In the genomic region with DNA sequence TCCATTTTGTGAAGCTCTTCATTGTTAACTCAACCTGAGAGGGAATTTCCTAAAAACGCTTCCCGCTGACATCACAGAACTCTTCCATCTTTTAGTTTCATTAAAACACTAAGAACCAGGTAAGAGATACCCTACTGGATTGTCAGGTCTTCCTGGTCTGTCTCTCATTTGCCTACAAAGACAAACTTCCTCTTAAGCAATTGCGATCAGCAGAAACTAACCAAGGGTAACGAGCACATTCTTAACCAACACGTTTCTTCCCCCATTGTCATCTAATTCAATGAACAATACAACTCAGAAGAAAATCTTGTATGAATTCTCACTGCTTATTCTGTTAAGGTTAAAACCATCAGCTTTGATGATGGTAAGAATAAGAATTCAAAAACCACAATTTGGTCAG, we compare ENCODE assay signal across 8 cellular contexts. TPM values are rescaled to one million over a fixed set of nuclear protein-coding genes. Genes with fewer than 3 reads are reported as not detected.
DNase-seq lines count a peak whose midpoint lies in the region; ATAC-seq and TF ChIP-seq lines count a peak whose summit lies in the region.

No MANE protein-coding gene starts in this region.

- H3K36me3 ChIP-seq in GM23338 (ENCODE audit: insufficient read depth) (no peaks in the 10 kb centered on the region), Karpas-422 (ENCODE audit: insufficient read depth, low read length) (peaks cover 5% of the 10 kb centered on the region; the same call in 1 of the 2 replicates)

- DNase-seq in GM23338 (ENCODE audit: low spot score) = peak; percentile 60
- peak; percentile 77 for DNase-seq in Karpas-422
- peak; percentile 49 for DNase-seq in germinal center (ENCODE audit: low spot score)
- no peak for DNase-seq in NCI-H1694 treated with DMSO at 0.1 percent for 48 hours (lab: John Stamatoyannopoulos, UW)
- DNase-seq in DMS53 treated with DMSO at 0.1 percent for 48 hours (lab: John Stamatoyannopoulos, UW; ENCODE audit: unreplicated experiment) = no peak
- DNase-seq in activated CD4-positive, alpha-beta T cell treated with anti-CD3 and anti-CD28 coated beads, Interleukin-2, amount 10 ng/mL, durations not matched to agents 24 days and 14 days = no peak
- DNase-seq in GM19238 (ENCODE audit: insufficient read length, low spot score) = no peak

- H3K9me3 ChIP-seq in Karpas-422 (ENCODE audit: low read length) = no peaks in the 10 kb centered on the region

- no peaks in the 10 kb centered on the region for H3F3A ChIP-seq in GM23338 (replicated peaks; ENCODE audit: low read depth)

- peaks cover 63% of the 10 kb centered on the region for H4K20me1 ChIP-seq in GM23338 (replicated peaks; ENCODE audit: insufficient read depth)
- H4K20me1 ChIP-seq in Karpas-422 (ENCODE audit: insufficient read depth, low read depth, low read length) = peaks cover 10% of the 10 kb centered on the region

- intact Hi-C loops in activated CD4-positive, alpha-beta T cell treated with anti-CD3 and anti-CD28 coated beads, Interleukin-2, amount 10 ng/mL, durations not matched to agents 24 days and 14 days (cut with micrococcal nuclease) = no loop called here

- peaks cover 10% of the 10 kb centered on the region; the same call in 2 of the 3 replicates for H3K36me3 Mint-ChIP-seq in GM23338 (ENCODE audit: low read depth)
- H3K36me3 Mint-ChIP-seq in activated CD4-positive, alpha-beta T cell treated with anti-CD3 and anti-CD28 coated beads, Interleukin-2, amount 10 ng/mL, durations not matched to agents 24 days and 14 days (ENCODE audit: low read depth) = peaks cover 21% of the 10 kb centered on the region

- H3K27ac Mint-ChIP-seq in GM23338 = peak overlapping the region; percentile 78
- no peak overlapping the region for H3K27ac Mint-ChIP-seq in activated CD4-positive, alpha-beta T cell treated with anti-CD3 and anti-CD28 coated beads, Interleukin-2, amount 10 ng/mL, durations not matched to agents 24 days and 14 days

- H3K9me2 ChIP-seq in GM23338 (ENCODE audit: insufficient read depth) = no peaks in the 10 kb centered on the region
- H3K9me2 ChIP-seq in Karpas-422 (replicated peaks; ENCODE audit: insufficient read depth, low read length) = no peaks in the 10 kb centered on the region

- H3K9me3 Mint-ChIP-seq in GM23338 = no peaks in the 10 kb centered on the region
- no peaks in the 10 kb centered on the region for H3K9me3 Mint-ChIP-seq in activated CD4-positive, alpha-beta T cell treated with anti-CD3 and anti-CD28 coated beads, Interleukin-2, amount 10 ng/mL, durations not matched to agents 24 days and 14 days

- peaks cover 78% of the 10 kb centered on the region for H3K4me1 Mint-ChIP-seq in GM23338
- peaks cover 51% of the 10 kb centered on the region for H3K4me1 Mint-ChIP-seq in activated CD4-positive, alpha-beta T cell treated with anti-CD3 and anti-CD28 coated beads, Interleukin-2, amount 10 ng/mL, durations not matched to agents 24 days and 14 days

- ATAC-seq in GM18505 (IDR thresholded peaks at IDR 0.05; ENCODE audit: unreplicated experiment) (peak; percentile 54), GM23338 (peak; percentile 15; the same call in 2 of the 3 replicates)

- H3K27ac ChIP-seq in GM23338 (ENCODE audit: low read depth) (peak overlapping the region; percentile 7; the same call in 1 of the 2 replicates), Karpas-422 (ENCODE audit: low read length) (peak overlapping the region; percentile 3)

- peaks cover 100% of the 10 kb centered on the region for H3K79me2 ChIP-seq in GM23338 (replicated peaks; ENCODE audit: insufficient read depth)
- H3K79me2 ChIP-seq in Karpas-422 (ENCODE audit: low read length) = peaks cover 98% of the 10 kb centered on the region

- peak overlapping the region; percentile 36; the same call in 2 of the 3 replicates for H3K4me3 Mint-ChIP-seq in GM23338
- no peak overlapping the region for H3K4me3 Mint-ChIP-seq in activated CD4-positive, alpha-beta T cell treated with anti-CD3 and anti-CD28 coated beads, Interleukin-2, amount 10 ng/mL, durations not matched to agents 24 days and 14 days

- H3K4me3 ChIP-seq in GM23338 (peak overlapping the region; percentile 5; the same call in 1 of the 2 replicates), Karpas-422 (ENCODE audit: low read length) (peak overlapping the region; percentile 9)

- no peak for TF ChIP-seq POLR2A in GM18505 (IDR thresholded peaks at IDR 0.05; ENCODE audit: borderline replicate concordance, extremely low read depth, insufficient read depth, insufficient read length)

- H3K4me1 ChIP-seq in GM23338 (ENCODE audit: insufficient read depth) = peaks cover 89% of the 10 kb centered on the region
- H3K4me1 ChIP-seq in Karpas-422 (ENCODE audit: low read length) = peaks cover 65% of the 10 kb centered on the region

- TF ChIP-seq CTCF in GM23338 (conservative IDR thresholded peaks at IDR 0.05; ENCODE audit: low read depth in 2 of 2) = no peak

- H2AFZ ChIP-seq in GM23338 (no peak overlapping the region), Karpas-422 (ENCODE audit: low read length) (no peak overlapping the region)

- no peaks in the 10 kb centered on the region for H3K27me3 Mint-ChIP-seq in GM23338 (ENCODE audit: insufficient read depth, low read depth, poor library complexity)
- H3K27me3 Mint-ChIP-seq in activated CD4-positive, alpha-beta T cell treated with anti-CD3 and anti-CD28 coated beads, Interleukin-2, amount 10 ng/mL, durations not matched to agents 24 days and 14 days = no peaks in the 10 kb centered on the region

- peak overlapping the region; percentile 51 for H3K4me2 ChIP-seq in GM23338
- peak overlapping the region; percentile 31 for H3K4me2 ChIP-seq in Karpas-422 (ENCODE audit: low read depth, low read length, poor library complexity, severe bottlenecking)

- peak overlapping the region; percentile 10; the same call in 1 of the 2 replicates for H3K9ac ChIP-seq in Karpas-422 (ENCODE audit: low read length)

- no peaks in the 10 kb centered on the region for H3K27me3 ChIP-seq in GM23338 (ENCODE audit: insufficient read depth)
- H3K27me3 ChIP-seq in Karpas-422 (ENCODE audit: low read length) = no peaks in the 10 kb centered on the region

TF ChIP-seq in GM23338, 12 proteins besides CTCF, POLR2A, EP300 and RAD21 (continues in another document):
- TF ChIP-seq CREB1 (CRISPR knock-in tag; IDR thresholded peaks at IDR 0.05; ENCODE audit: low read depth) (no peak), EZH2phosphoT487 (IDR thresholded peaks at IDR 0.05; ENCODE audit: unreplicated experiment) (no peak), NANOG (IDR thresholded peaks at IDR 0.05; ENCODE audit: borderline replicate concordance) (no peak), POLR2AphosphoS5 (IDR thresholded peaks at IDR 0.05; ENCODE audit: low read depth) (no peak), JUNB (IDR thresholded peaks at IDR 0.05; ENCODE audit: unreplicated experiment) (no peak), EZH2 (IDR thresholded peaks at IDR 0.05; ENCODE audit: low read depth, unreplicated experiment) (no peak)
- TF ChIP-seq, protein P1, sequence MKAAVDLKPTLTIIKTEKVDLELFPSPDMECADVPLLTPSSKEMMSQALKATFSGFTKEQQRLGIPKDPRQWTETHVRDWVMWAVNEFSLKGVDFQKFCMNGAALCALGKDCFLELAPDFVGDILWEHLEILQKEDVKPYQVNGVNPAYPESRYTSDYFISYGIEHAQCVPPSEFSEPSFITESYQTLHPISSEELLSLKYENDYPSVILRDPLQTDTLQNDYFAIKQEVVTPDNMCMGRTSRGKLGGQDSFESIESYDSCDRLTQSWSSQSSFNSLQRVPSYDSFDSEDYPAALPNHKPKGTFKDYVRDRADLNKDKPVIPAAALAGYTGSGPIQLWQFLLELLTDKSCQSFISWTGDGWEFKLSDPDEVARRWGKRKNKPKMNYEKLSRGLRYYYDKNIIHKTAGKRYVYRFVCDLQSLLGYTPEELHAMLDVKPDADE (IDR thresholded peaks at IDR 0.05) = no peak
- TF ChIP-seq, protein P2, sequence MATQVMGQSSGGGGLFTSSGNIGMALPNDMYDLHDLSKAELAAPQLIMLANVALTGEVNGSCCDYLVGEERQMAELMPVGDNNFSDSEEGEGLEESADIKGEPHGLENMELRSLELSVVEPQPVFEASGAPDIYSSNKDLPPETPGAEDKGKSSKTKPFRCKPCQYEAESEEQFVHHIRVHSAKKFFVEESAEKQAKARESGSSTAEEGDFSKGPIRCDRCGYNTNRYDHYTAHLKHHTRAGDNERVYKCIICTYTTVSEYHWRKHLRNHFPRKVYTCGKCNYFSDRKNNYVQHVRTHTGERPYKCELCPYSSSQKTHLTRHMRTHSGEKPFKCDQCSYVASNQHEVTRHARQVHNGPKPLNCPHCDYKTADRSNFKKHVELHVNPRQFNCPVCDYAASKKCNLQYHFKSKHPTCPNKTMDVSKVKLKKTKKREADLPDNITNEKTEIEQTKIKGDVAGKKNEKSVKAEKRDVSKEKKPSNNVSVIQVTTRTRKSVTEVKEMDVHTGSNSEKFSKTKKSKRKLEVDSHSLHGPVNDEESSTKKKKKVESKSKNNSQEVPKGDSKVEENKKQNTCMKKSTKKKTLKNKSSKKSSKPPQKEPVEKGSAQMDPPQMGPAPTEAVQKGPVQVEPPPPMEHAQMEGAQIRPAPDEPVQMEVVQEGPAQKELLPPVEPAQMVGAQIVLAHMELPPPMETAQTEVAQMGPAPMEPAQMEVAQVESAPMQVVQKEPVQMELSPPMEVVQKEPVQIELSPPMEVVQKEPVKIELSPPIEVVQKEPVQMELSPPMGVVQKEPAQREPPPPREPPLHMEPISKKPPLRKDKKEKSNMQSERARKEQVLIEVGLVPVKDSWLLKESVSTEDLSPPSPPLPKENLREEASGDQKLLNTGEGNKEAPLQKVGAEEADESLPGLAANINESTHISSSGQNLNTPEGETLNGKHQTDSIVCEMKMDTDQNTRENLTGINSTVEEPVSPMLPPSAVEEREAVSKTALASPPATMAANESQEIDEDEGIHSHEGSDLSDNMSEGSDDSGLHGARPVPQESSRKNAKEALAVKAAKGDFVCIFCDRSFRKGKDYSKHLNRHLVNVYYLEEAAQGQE (IDR thresholded peaks at IDR 0.05; ENCODE audit: unreplicated experiment) = no peak

RNA-seq across cellular contexts. Expression of a gene that starts 6.6 kb away (rescaled TPM):
- 88.0 and 102 TPM in 2 replicates for total RNA-seq in GM23338 (2014; rRNA removed; shearing (Covaris generic))
- 45.0 and 49.1 TPM in 2 replicates for polyA plus RNA-seq in GM23338 (2016; fragmentation: Nextera tagmentation; extraction: Ambion mirVana)
- 52.3 and 72.9 TPM in 2 replicates for total RNA-seq in Karpas-422 (2014; rRNA removed; shearing (Covaris generic); ENCODE audit: low replicate concordance)
- total RNA-seq in activated CD4-positive, alpha-beta T cell treated with anti-CD3 and anti-CD28 coated beads, Interleukin-2, amount 10 ng/mL, durations not matched to agents 24 days and 14 days = 53.3 and 54.4 TPM in 2 replicates

Comparison
In these comparisons a context has a peak if more than half of its experiments do, and no peak if none do; other contexts are left out.
1. DNase-seq: peak in GM23338 (single experiment), Karpas-422 (single experiment) and germinal center (single experiment); none in NCI-H1694 treated with DMSO at 0.1 percent for 48 hours (single experiment), DMS53 treated with DMSO at 0.1 percent for 48 hours (single experiment), activated CD4-positive, alpha-beta T cell treated with anti-CD3 and anti-CD28 coated beads, Interleukin-2, amount 10 ng/mL, durations not matched to agents 24 days and 14 days (single experiment) and GM19238 (single experiment).